In genomic region chr7:91265693-91266066, GRCh38 we compare ENCODE assay signal across 10 cellular contexts. TPM values are rescaled to one million over a fixed set of nuclear protein-coding genes. Genes with fewer than 3 reads are reported as not detected.
DNase-seq lines count a peak whose midpoint lies in the region; ATAC-seq, FAIRE-seq and TF ChIP-seq lines count a peak whose summit lies in the region.
"Had no signal": no experiment of that assay in that cellular context is flagged by ENCODE, and none has a peak within 500 bp of the region (broad histone marks: within the 10 kb centered on the region; RNA-seq: fewer than 3 reads in every experiment).

No MANE protein-coding gene starts in this region.

- ATAC-seq in HepG2: no peak
- no peak for ATAC-seq in HG03378 (IDR thresholded peaks at IDR 0.05; ENCODE audit: unreplicated experiment)
- no peak for ATAC-seq in HG02759 (IDR thresholded peaks at IDR 0.05; ENCODE audit: unreplicated experiment)

- TF ChIP-seq CTCF in liver (IDR thresholded peaks at IDR 0.05; ENCODE audit: low read depth, low read length, missing input control) (no peak), HepG2 (CRISPR knock-in tag; IDR thresholded peaks at IDR 0.05) (no peak), bronchial epithelial cell (IDR thresholded peaks at IDR 0.05; ENCODE audit: insufficient read depth, low read length, severe bottlenecking) (no peak), mesothelial cell of epicardium (IDR thresholded peaks at IDR 0.05; ENCODE audit: unreplicated experiment) (no peak), vagina (IDR thresholded peaks at IDR 0.05) (no peak)

- no peaks in the 10 kb centered on the region for H3K79me2 ChIP-seq in HepG2 (ENCODE audit: insufficient read depth, low read length)

- H3K36me3 Mint-ChIP-seq in mesothelial cell of epicardium: no peaks in the 10 kb centered on the region

- H3K9me3 ChIP-seq in liver (ENCODE audit: control insufficient read depth in 4 of 4, low read length in 3 of 4) (no peaks in the 10 kb centered on the region), HepG2 (ENCODE audit: low read length) (no peaks in the 10 kb centered on the region), vagina (no peaks in the 10 kb centered on the region)

- H3K9ac ChIP-seq in liver (ENCODE audit: low read depth in 1 of 2, low read length in 2 of 2) (no peak overlapping the region), HepG2 (ENCODE audit: insufficient read depth, low read depth, low read length) (no peak overlapping the region)

- H3K4me3 ChIP-seq in liver (ENCODE audit: low read depth in 1 of 3, low read length in 3 of 3): peak overlapping the region in 2 of 3 donors; percentile 57 to 95
- H3K4me3 ChIP-seq in HepG2 (replicated peaks in 1 of 3; ENCODE audit: insufficient read depth in 1 of 3, low read depth in 2 of 3, low read length in 3 of 3): no peak overlapping the region
- peak overlapping the region; percentile 68 for H3K4me3 ChIP-seq in bronchial epithelial cell (ENCODE audit: low read depth, low read length)
- H3K4me3 ChIP-seq in vagina: peak overlapping the region; percentile 78 to 84

- peak overlapping the region; percentile 93 for H3K4me3 Mint-ChIP-seq in mesothelial cell of epicardium

- 11% methylated on average over 31 of the region's 31 CpGs for WGBS in liver
- 99% methylated on average over 20 of the region's 31 CpGs for WGBS in HepG2 (ENCODE audit: low lambda C conversion rate)

- H3K27ac ChIP-seq in liver (ENCODE audit: low read depth in 1 of 2, low read length in 2 of 2) (no peak overlapping the region), HepG2 (ENCODE audit: extremely low read length, insufficient read depth, low read length) (no peak overlapping the region), vagina (peak overlapping the region; percentile 97)

- H3K9me3 Mint-ChIP-seq in mesothelial cell of epicardium: no peaks in the 10 kb centered on the region

- H3K27me3 ChIP-seq in liver (ENCODE audit: control insufficient read depth in 4 of 4, insufficient read depth in 4 of 4, low read length in 3 of 4): peaks cover 0 to 2% (median 0%) of the 10 kb centered on the region in 4 donors
- H3K27me3 ChIP-seq in HepG2 (ENCODE audit: control insufficient read depth in 1 of 2, insufficient read depth in 2 of 2, low read length in 2 of 2): peaks cover 0 to 16% of the 10 kb centered on the region in 2 experiments; a peak in 2 of 5 replicates
- peaks cover 3% of the 10 kb centered on the region for H3K27me3 ChIP-seq in bronchial epithelial cell (ENCODE audit: control insufficient read depth, insufficient read depth, low read length)
- H3K27me3 ChIP-seq in vagina: no peaks in the 10 kb centered on the region

- peaks cover 6 to 25% (median 15%) of the 10 kb centered on the region in 4 donors for H3K4me1 ChIP-seq in liver (ENCODE audit: control insufficient read depth in 4 of 4, insufficient read depth in 4 of 4, low read length in 3 of 4)
- H3K4me1 ChIP-seq in HepG2 (ENCODE audit: insufficient read depth, low read length): peaks cover 15% of the 10 kb centered on the region
- H3K4me1 ChIP-seq in vagina: peaks cover 52% of the 10 kb centered on the region

- H4K20me1 ChIP-seq in HepG2 (ENCODE audit: insufficient read depth, low read length): no peaks in the 10 kb centered on the region

- TF ChIP-seq POLR2A in HepG2 (IDR thresholded peaks at IDR 0.05; ENCODE audit: insufficient read depth in 1 of 2, low read depth in 2 of 2, low read length in 2 of 2) (no peak), vagina (IDR thresholded peaks at IDR 0.05) (no peak)

- H3K4me1 Mint-ChIP-seq in mesothelial cell of epicardium: peaks cover 37% of the 10 kb centered on the region

- intact Hi-C loops in HepG2 (cut with micrococcal nuclease; ENCODE audit: unreplicated experiment): loop anchor here (10.0 kb wide), 1 partner anchor 299 kb away; no protein-coding TSS in a partner anchor
- intact Hi-C loops in vagina (cut with DNase I): no loop called here

- CTCF ChIA-PET in HepG2 (lab: Yijun Ruan, JAX; ENCODE audit: low intra/inter-chr PET ratio, low total read pairs): no interaction called here

- no peak overlapping the region for H2AFZ ChIP-seq in HepG2 (ENCODE audit: low read length)

- POLR2A ChIA-PET in HepG2 (lab: Yijun Ruan, JAX): no interaction called here

- no peak overlapping the region for H3K4me2 ChIP-seq in HepG2 (ENCODE audit: low read depth, low read length)

- H3K27me3 Mint-ChIP-seq in mesothelial cell of epicardium (ENCODE audit: low read depth): peaks cover 44% of the 10 kb centered on the region

- H3K27ac Mint-ChIP-seq in mesothelial cell of epicardium: no peak overlapping the region

- DNase-seq in HepG2 (ENCODE audit: low spot score) (no peak), bronchial epithelial cell (ENCODE audit: low read depth) (no peak), mesothelial cell of epicardium (ENCODE audit: low spot score in 2 of 2, unreplicated experiment in 2 of 2) (no peak), vagina (ENCODE audit: extremely low spot score in 2 of 2) (no peak), amniotic stem cell (lab: John Stamatoyannopoulos, UW) (no peak)
- DNase-seq: GF-D8 had no signal

- no peaks in the 10 kb centered on the region for H3K36me3 ChIP-seq in liver (ENCODE audit: control insufficient read depth in 4 of 4, insufficient read depth in 3 of 4, low read depth in 1 of 4, low read length in 3 of 4)
- H3K36me3 ChIP-seq in HepG2 (replicated peaks in 1 of 2; ENCODE audit: control insufficient read depth in 1 of 2, insufficient read depth in 2 of 2, low read length in 2 of 2): no peaks in the 10 kb centered on the region
- H3K36me3 ChIP-seq in bronchial epithelial cell (ENCODE audit: control insufficient read depth, insufficient read depth, low read length): no peaks in the 10 kb centered on the region
- no peaks in the 10 kb centered on the region for H3K36me3 ChIP-seq in vagina

- no peak for TF ChIP-seq RAD21 in liver (IDR thresholded peaks at IDR 0.05)
- TF ChIP-seq RAD21 in HepG2 (CRISPR knock-in tag; IDR thresholded peaks at IDR 0.05): no peak

- in situ Hi-C loops in HepG2 (cut with HindIII; ENCODE audit: extremely low pct_ligation_motif_present, low pct_unique_long_range_greater_than_20kb): no loop called here

- no peak for TF ChIP-seq EP300 in HepG2 (IDR thresholded peaks at IDR 0.05; ENCODE audit: low read depth in 2 of 2, low read length in 2 of 2)
- TF ChIP-seq EP300 in HepG2 (CRISPR knock-in tag; IDR thresholded peaks at IDR 0.05; ENCODE audit: borderline replicate concordance): no peak

- BruUV-seq in HepG2 (replicated peaks; lab: Mats Ljungman, UMichigan): no TSS peak

- no peak for FAIRE-seq in HepG2 (lab: Jason Lieb, UNC)
- no peak for FAIRE-seq in bronchial epithelial cell (lab: Jason Lieb, UNC)
- FAIRE-seq: endometrium had no signal

TF ChIP-seq in liver, 16 proteins besides CTCF, POLR2A, EP300 and RAD21 (continues in another document):
- TF ChIP-seq ATF3 (IDR thresholded peaks at IDR 0.05) (no peak), TAF1 (conservative IDR thresholded peaks at IDR 0.05) (no peak), MAX (IDR thresholded peaks at IDR 0.05) (no peak)

RNA-seq across cellular contexts. Expression of gene FZD1, which starts 1.4 kb away (rescaled TPM):
- 1 to 10 TPM; 3.5 to 3.8 TPM for total RNA-seq in liver
- 1 to 10 TPM in 1 of 2 donors, under 1 TPM in 1; 0.68 to 1.6 TPM for polyA plus RNA-seq in liver
- 0.51 and 0.80 TPM in 2 replicates for total RNA-seq in HepG2 (2016; rRNA removed; fragmentation: Illumina TruSeq; extraction: Trizol)
- under 0.01 TPM in 1 of 2 replicates, not detected in the other for total RNA-seq in HepG2 (2016; cell fraction: cytosol; rRNA removed; fragmentation: Illumina TruSeq; extraction: Trizol; ENCODE audit: low read depth)
- total RNA-seq in HepG2 (2016; cell fraction: insoluble cytoplasmic fraction; rRNA removed; fragmentation: Illumina TruSeq; extraction: Trizol): 0.45 and 0.78 TPM in 2 replicates
- 0.25 and 0.28 TPM in 2 replicates for total RNA-seq in HepG2 (2016; cell fraction: membrane; rRNA removed; fragmentation: Illumina TruSeq; extraction: Trizol)
- 0.65 and 0.75 TPM in 2 replicates for total RNA-seq in HepG2 (2016; cell fraction: nucleus; rRNA removed; fragmentation: Illumina TruSeq; extraction: Trizol)
- 0.22 and 0.33 TPM in 2 replicates for polyA plus RNA-seq in HepG2 (2011; rRNA removed)
- polyA plus RNA-seq in HepG2 (2011; cell fraction: cytosol; rRNA removed): 0.27 and 0.34 TPM in 2 replicates
- 0.19 and 0.24 TPM in 2 replicates for polyA plus RNA-seq in HepG2 (2011; cell fraction: nucleus; rRNA removed)
- polyA plus RNA-seq in HepG2 (2012): 0.12 and 0.15 TPM in 2 replicates
- 0.01 and 0.06 TPM in 2 replicates for polyA plus RNA-seq in HepG2 (2016; cell fraction: cytosol; fragmentation: Illumina TruSeq; extraction: Trizol; ENCODE audit: low read depth)
- polyA plus RNA-seq in HepG2 (2016; cell fraction: insoluble cytoplasmic fraction; fragmentation: Illumina TruSeq; extraction: Trizol; ENCODE audit: low read depth): 0.60 and 0.65 TPM in 2 replicates
- polyA plus RNA-seq in HepG2 (2016; cell fraction: membrane; fragmentation: Illumina TruSeq; extraction: Trizol; ENCODE audit: low read depth): 0.17 and 0.22 TPM in 2 replicates
- polyA plus RNA-seq in HepG2 (2016; cell fraction: nucleus; fragmentation: Illumina TruSeq; extraction: Trizol; ENCODE audit: insufficient read depth, low read depth): 0.93 and 1.2 TPM in 2 replicates
- polyA minus RNA-seq in HepG2 (2011; rRNA and poly(A)+ RNA removed; ENCODE audit: low replicate concordance): 1.3 and 4.1 TPM in 2 replicates
- 0.40 and 0.53 TPM in 2 replicates for polyA minus RNA-seq in HepG2 (2011; cell fraction: cytosol; rRNA and poly(A)+ RNA removed)
- polyA minus RNA-seq in HepG2 (2011; cell fraction: nucleus; rRNA and poly(A)+ RNA removed): 0.37 and 0.39 TPM in 2 replicates
- 2.4 and 4.1 TPM in 2 replicates for total RNA-seq in bronchial epithelial cell
- 15.3 to 15.4 TPM (median 15.3 TPM) in 3 replicates for total RNA-seq in mesothelial cell of epicardium
- total RNA-seq in vagina: 16.5 TPM

Comparison
In these comparisons a context has a peak if more than half of its experiments do, and no peak if none do; other contexts are left out.
1. H3K4me3 ChIP-seq: peak in liver (2 of 3), bronchial epithelial cell (single experiment) and vagina (2 of 2); none in HepG2 (0 of 3).